ENCODE assay signal across 9 cellular contexts in genomic region chr10:50788951-50789904, GRCh38. TPM values are rescaled to one million over a fixed set of nuclear protein-coding genes. Genes with fewer than 3 reads are reported as not detected.
DNase-seq lines count a peak whose midpoint lies in the region; ATAC-seq and TF ChIP-seq lines count a peak whose summit lies in the region.
"Had no signal": no experiment of that assay in that cellular context is flagged by ENCODE, and none has a peak within 500 bp of the region (broad histone marks: within the 10 kb centered on the region; RNA-seq: fewer than 3 reads in every experiment).

No MANE protein-coding gene starts in this region.

- H3K36me3 ChIP-seq in testis (ENCODE audit: low read depth, missing control alignments): no peaks in the 10 kb centered on the region

- peak; percentile 2 for DNase-seq in NCI-H510A treated with DMSO at 0.1 percent for 48 hours (lab: John Stamatoyannopoulos, UW)
- DNase-seq in NCI-H510A (lab: John Stamatoyannopoulos, UW): no peak
- DNase-seq in NCI-H748 (lab: John Stamatoyannopoulos, UW; ENCODE audit: unreplicated experiment): peak; percentile 8
- peak; percentile 14 to 49 for DNase-seq in foreskin fibroblast
- no peak for DNase-seq in testis
- DNase-seq in NCI-H526 treated with DMSO at 0.1 percent for 48 hours (lab: John Stamatoyannopoulos, UW): no peak
- DNase-seq: COR-L47 had no signal

- TF ChIP-seq POLR2A in testis (IDR thresholded peaks at IDR 0.05): no peak

- no peaks in the 10 kb centered on the region for H3K27me3 ChIP-seq in testis

- 50 to 56% methylated on average over 1 of the region's 1 CpG for WGBS in testis, 2 donors

- H3K4me3 ChIP-seq in foreskin fibroblast (ENCODE audit: low read depth in 1 of 2, low read length in 2 of 2) (no peak overlapping the region), testis (no peak overlapping the region)

- H3K27ac ChIP-seq in testis: no peak overlapping the region

- H3K4me1 ChIP-seq in testis: no peaks in the 10 kb centered on the region

- H3K9me3 ChIP-seq in testis: no peaks in the 10 kb centered on the region

- intact Hi-C loops in testis (cut with DNase I; ENCODE audit: low total_unique reads): no loop called here

- peak; percentile 49 for TF ChIP-seq CTCF in foreskin fibroblast (IDR thresholded peaks at IDR 0.05; ENCODE audit: low read depth, low read length)
- TF ChIP-seq CTCF in testis (IDR thresholded peaks at IDR 0.05): peak in 2 of 3 experiments; percentile 14 to 34

- no peak for ATAC-seq in GM19467 (IDR thresholded peaks at IDR 0.05; ENCODE audit: unreplicated experiment)
- ATAC-seq in HG03439 (IDR thresholded peaks at IDR 0.05; ENCODE audit: unreplicated experiment): no peak

RNA-seq across cellular contexts. Expression of gene ASAH2B, which starts 49.5 kb away (rescaled TPM):
- 1 to 10 TPM; 6.6 to 10.0 TPM for total RNA-seq in testis
- 4.1 TPM for polyA plus RNA-seq in testis (ENCODE audit: insufficient read depth, low read depth, low replicate concordance)

Comparison
In these comparisons a context has a peak if more than half of its experiments do, and no peak if none do; other contexts are left out.
1. DNase-seq: peak in NCI-H510A treated with DMSO at 0.1 percent for 48 hours (single experiment), NCI-H748 (single experiment) and foreskin fibroblast (2 of 2); none in NCI-H510A (single experiment), testis (single experiment) and NCI-H526 treated with DMSO at 0.1 percent for 48 hours (single experiment).